Comparison of ENCODE assay signal across 19 cellular contexts in genomic region chr5:126454081-126454480, GRCh38. TPM values are rescaled to one million over a fixed set of nuclear protein-coding genes. Genes with fewer than 3 reads are reported as not detected.
DNase-seq lines count a peak whose midpoint lies in the region; ATAC-seq, FAIRE-seq and TF ChIP-seq lines count a peak whose summit lies in the region.
"Had no signal": no experiment of that assay in that cellular context is flagged by ENCODE, and none has a peak within 500 bp of the region (broad histone marks: within the 10 kb centered on the region; RNA-seq: fewer than 3 reads in every experiment).

No MANE protein-coding gene starts in this region.

- H3K36me3 Mint-ChIP-seq in activated naive CD4-positive, alpha-beta T cell treated with anti-CD3 and anti-CD28 coated beads for 36 hours (ENCODE audit: low read depth) = peaks cover 8% of the 10 kb centered on the region

- ATAC-seq in IMR-90 (ENCODE audit: low read depth) (no peak), K562 (no peak), left cardiac atrium (peak in 1 of 2 donors; percentile 34)
- ATAC-seq: activated naive CD8-positive, alpha-beta T cell treated with anti-CD3 and anti-CD28 coated beads, Interleukin-2, amount 50 U/mL, for 24 hours; PC-3 had no signal

- H3K27me3 Mint-ChIP-seq in activated naive CD4-positive, alpha-beta T cell treated with anti-CD3 and anti-CD28 coated beads for 36 hours (ENCODE audit: low read depth) = no peaks in the 10 kb centered on the region
- H3K27me3 Mint-ChIP-seq: activated naive CD8-positive, alpha-beta T cell treated with anti-CD3 and anti-CD28 coated beads, Interleukin-2, amount 50 U/mL, for 24 hours had no signal

- no peak overlapping the region for H3K27ac ChIP-seq in IMR-90 (ENCODE audit: insufficient read depth, low read length)
- H3K27ac ChIP-seq in K562 (ENCODE audit: extremely low read depth, low read depth, low read length) = no peak overlapping the region
- no peak overlapping the region for H3K27ac ChIP-seq in sigmoid colon
- no peak overlapping the region for H3K27ac ChIP-seq in OCI-LY7 (ENCODE audit: low read depth, low read length, poor library complexity, severe bottlenecking)
- H3K27ac ChIP-seq: C4-2B had no signal

- TF ChIP-seq CTCF in IMR-90 (conservative IDR thresholded peaks at IDR 0.05; ENCODE audit: low read depth, low read length) (no peak), K562 (IDR thresholded peaks at IDR 0.05 in 2 of 3, conservative IDR thresholded peaks at IDR 0.05 in 1 of 3; ENCODE audit: insufficient read depth in 2 of 3, low read depth in 1 of 3, low read length in 3 of 3) (no peak), sigmoid colon (IDR thresholded peaks at IDR 0.05) (no peak), OCI-LY7 (conservative IDR thresholded peaks at IDR 0.05; ENCODE audit: low read length) (no peak), GM10266 (IDR thresholded peaks at IDR 0.05; ENCODE audit: control insufficient read depth, insufficient read depth, low read depth, missing control alignments) (no peak)

- no peak overlapping the region for H2BK20ac ChIP-seq in IMR-90 (ENCODE audit: low read depth, low read length)

- H3K9me3 Mint-ChIP-seq in activated naive CD4-positive, alpha-beta T cell treated with anti-CD3 and anti-CD28 coated beads for 36 hours = no peaks in the 10 kb centered on the region
- H3K9me3 Mint-ChIP-seq: activated naive CD8-positive, alpha-beta T cell treated with anti-CD3 and anti-CD28 coated beads, Interleukin-2, amount 50 U/mL, for 24 hours; T-helper 1 cell treated with Interleukin-12 subunit alpha and Interleukin-12 subunit beta and Interleukin-4 antibody, amounts not matched to agents 30 μg/mL and 1 μg/mL, for 36 hours had no signal

- DNase-seq in IMR-90 (no peak), K562 (ENCODE audit: extremely low read depth in 1 of 4, low spot score in 3 of 4) (no peak), left cardiac atrium (peak; percentile 50), sigmoid colon (peak; percentile 76), OCI-LY7 (ENCODE audit: low spot score) (no peak), NCI-H2107 treated with DMSO at 0.1 percent for 48 hours (lab: John Stamatoyannopoulos, UW; ENCODE audit: unreplicated experiment) (no peak), GM10266 (ENCODE audit: extremely low spot score) (no peak)
- no peak for DNase-seq in activated naive CD4-positive, alpha-beta T cell treated with anti-CD3 and anti-CD28 coated beads for 36 hours
- DNase-seq: activated CD4-positive, CD25-positive, alpha-beta regulatory T cell treated with anti-CD3 and anti-CD28 coated beads, Interleukin-2, amount 50 U/mL, for 72 hours; activated naive CD8-positive, alpha-beta T cell treated with anti-CD3 and anti-CD28 coated beads, Interleukin-2, amount 50 U/mL, for 24 hours; activated T-cell treated with anti-CD3 and anti-CD28 coated beads for 4 hours; foreskin fibroblast; islet precursor cell; MV-4-11; NCI-H2227 treated with DMSO at 0.1 percent for 48 hours; PC-3; stimulated activated CD4-positive, alpha-beta T cell treated with anti-CD3 and anti-CD28 coated beads, Interleukin-1b, Interleukin-23, amount 100 ng/mL, for 48 hours had no signal

- no peak overlapping the region for H3K23ac ChIP-seq in IMR-90 (ENCODE audit: low read depth, low read length)

- peak overlapping the region; percentile 12; the same call in 1 of the 2 replicates for H4K5ac ChIP-seq in IMR-90 (ENCODE audit: low read depth, low read length)

- H3K9me3 ChIP-seq in IMR-90 (ENCODE audit: control insufficient read depth, insufficient read depth, low read length) (no peaks in the 10 kb centered on the region), K562 (replicated peaks; ENCODE audit: control insufficient read depth, insufficient read depth, low read depth, low read length) (no peaks in the 10 kb centered on the region), sigmoid colon (no peaks in the 10 kb centered on the region), OCI-LY7 (ENCODE audit: low read length) (no peaks in the 10 kb centered on the region)

- no peak overlapping the region for H2BK120ac ChIP-seq in IMR-90 (ENCODE audit: low read depth, low read length)

- H3K9me1 ChIP-seq in IMR-90 (ENCODE audit: insufficient read depth, low read length) = peaks cover 3% of the 10 kb centered on the region; the same call in 1 of the 2 replicates
- H3K9me1 ChIP-seq in K562 (ENCODE audit: control insufficient read depth, insufficient read depth, low read length) = no peaks in the 10 kb centered on the region

- no peak overlapping the region for H3K56ac ChIP-seq in IMR-90 (ENCODE audit: extremely low read depth, insufficient read depth, low read length)

- dilution Hi-C loops in IMR-90 (cut with HindIII; ENCODE audit: low sequenced_read_pairs, unreplicated experiment) = no loop called here

- no peak overlapping the region; the same call in 1 of the 2 replicates for H3K4ac ChIP-seq in IMR-90 (ENCODE audit: low read depth, low read length)

- 100% methylated on average over 1 of the region's 7 CpGs; no CpG with 5 or more reads in 1 of the 2 experiments for WGBS in IMR-90 (ENCODE audit: extremely low coverage in 2 of 2, insufficient read length in 1 of 2), 2 experiments
- WGBS in K562 (ENCODE audit: insufficient coverage, low coverage, missing lambda C conversion rate) = 18% methylated on average over 7 of the region's 7 CpGs
- 85 to 88% methylated on average over 7 of the region's 7 CpGs for WGBS in sigmoid colon, 2 donors

- H3K36me3 ChIP-seq in IMR-90 (ENCODE audit: control insufficient read depth, insufficient read depth, low read length) (no peaks in the 10 kb centered on the region), K562 (ENCODE audit: control insufficient read depth, insufficient read depth, low read length) (no peaks in the 10 kb centered on the region), sigmoid colon (no peaks in the 10 kb centered on the region), OCI-LY7 (ENCODE audit: insufficient read depth, low read length) (no peaks in the 10 kb centered on the region)

- TF ChIP-seq EP300 in K562 (IDR thresholded peaks at IDR 0.05; ENCODE audit: low read length) (no peak), sigmoid colon (IDR thresholded peaks at IDR 0.05) (no peak)

- no peak overlapping the region for H3K4me3 ChIP-seq in IMR-90 (ENCODE audit: insufficient read depth, low read depth, low read length)
- H3K4me3 ChIP-seq in K562 = no peak overlapping the region
- H3K4me3 ChIP-seq in sigmoid colon = no peak overlapping the region
- no peak overlapping the region for H3K4me3 ChIP-seq in OCI-LY7 (ENCODE audit: low read depth, low read length, poor library complexity, severe bottlenecking)

- H3K4me1 Mint-ChIP-seq in activated naive CD4-positive, alpha-beta T cell treated with anti-CD3 and anti-CD28 coated beads for 36 hours (ENCODE audit: low read depth) = peaks cover 56% of the 10 kb centered on the region

- H4K20me1 ChIP-seq in IMR-90 (ENCODE audit: insufficient read depth, low read length) = no peaks in the 10 kb centered on the region
- H4K20me1 ChIP-seq in K562 (replicated peaks; ENCODE audit: control insufficient read depth, insufficient read depth, low read length) = no peaks in the 10 kb centered on the region
- H4K20me1 ChIP-seq in OCI-LY7 (ENCODE audit: insufficient read depth, low read length) = no peaks in the 10 kb centered on the region

- TF ChIP-seq POLR2A in IMR-90 (IDR thresholded peaks at IDR 0.05; ENCODE audit: low read depth, low read length) (no peak), K562 (conservative IDR thresholded peaks at IDR 0.05) (no peak), sigmoid colon (IDR thresholded peaks at IDR 0.05) (no peak)

- H3K79me2 ChIP-seq in K562 (ENCODE audit: control insufficient read depth, insufficient read depth, low read length) (no peaks in the 10 kb centered on the region), OCI-LY7 (ENCODE audit: insufficient read depth, low read depth, low read length) (no peaks in the 10 kb centered on the region)

- POLR2A ChIA-PET in IMR-90 (lab: Charles Lee; ENCODE audit: unreplicated experiment) = no interaction called here
- POLR2A ChIA-PET in K562 (lab: Yijun Ruan, JAX) = no interaction called here
- POLR2A ChIA-PET in OCI-LY7 (lab: Charles Lee) = no interaction called here

- H2AFZ ChIP-seq in IMR-90 (replicated peaks; ENCODE audit: low read length, poor library complexity) (no peak overlapping the region), K562 (ENCODE audit: low read depth, low read length) (no peak overlapping the region), OCI-LY7 (ENCODE audit: low read length) (no peak overlapping the region)

- BruUV-seq in IMR-90 (replicated peaks; lab: Mats Ljungman, UMichigan) = no TSS peak
- no TSS peak for BruUV-seq in K562 (replicated peaks; lab: Mats Ljungman, UMichigan)
- no TSS peak for BruUV-seq in OCI-LY7 (replicated peaks; lab: Mats Ljungman, UMichigan)

- H4K91ac ChIP-seq in IMR-90 (ENCODE audit: insufficient read depth, low read depth, low read length) = no peak overlapping the region

- H2BK5ac ChIP-seq in IMR-90 (ENCODE audit: low read depth, low read length, poor library complexity, severe bottlenecking) = no peak overlapping the region

- H4K8ac ChIP-seq in IMR-90 (ENCODE audit: low read depth in 2 of 2, low read length in 2 of 2) = no peak overlapping the region

- no peak overlapping the region for H2AK9ac ChIP-seq in IMR-90 (replicated peaks; ENCODE audit: low read depth, low read length, poor library complexity)

- no peaks in the 10 kb centered on the region for H3K9me2 ChIP-seq in OCI-LY7 (ENCODE audit: insufficient read depth, low read length)

- intact Hi-C loops in IMR-90 (cut with micrococcal nuclease) (no loop called here), K562 (cut with micrococcal nuclease) (no loop called here), left cardiac atrium (cut with DNase I) (no loop called here), sigmoid colon (cut with DNase I) (no loop called here), OCI-LY7 (cut with micrococcal nuclease; ENCODE audit: unreplicated experiment) (no loop called here)
- intact Hi-C loops in activated naive CD4-positive, alpha-beta T cell treated with anti-CD3 and anti-CD28 coated beads for 36 hours (cut with micrococcal nuclease) = loop anchor here (1.0 to 2.0 kb wide), 2 partner anchors 8 to 21 kb away; no protein-coding TSS in a partner anchor

- TF ChIP-seq RAD21 in IMR-90 (IDR thresholded peaks at IDR 0.05; ENCODE audit: low read length) (no peak), K562 (CRISPR knock-in tag; conservative IDR thresholded peaks at IDR 0.05 in 1 of 2, IDR thresholded peaks at IDR 0.05 in 1 of 2) (no peak)

- H3K18ac ChIP-seq in IMR-90 (ENCODE audit: low read depth, low read length) = no peak overlapping the region

- no peak overlapping the region for H2BK15ac ChIP-seq in IMR-90 (ENCODE audit: low read depth, low read length)

- H3K4me1 ChIP-seq in IMR-90 (ENCODE audit: control insufficient read depth, insufficient read depth, low read length) (peaks cover 7% of the 10 kb centered on the region; the same call in 1 of the 2 replicates), K562 (replicated peaks in 1 of 2; ENCODE audit: control insufficient read depth in 2 of 2, insufficient read depth in 2 of 2, low read length in 2 of 2) (peaks cover 7 to 14% of the 10 kb centered on the region in 2 experiments; a peak in 4 of 5 replicates), sigmoid colon (peaks cover 0 to 46% (median 26%) of the 10 kb centered on the region in 4 donors), OCI-LY7 (ENCODE audit: insufficient read depth, low read length, poor library complexity, severe bottlenecking) (no peaks in the 10 kb centered on the region)

- H3K27me3 ChIP-seq in IMR-90 (ENCODE audit: control insufficient read depth, insufficient read depth, low read length) = no peaks in the 10 kb centered on the region
- no peaks in the 10 kb centered on the region; a peak in 1 of 5 replicates for H3K27me3 ChIP-seq in K562 (ENCODE audit: control insufficient read depth in 2 of 2, insufficient read depth in 2 of 2, low read length in 2 of 2)
- H3K27me3 ChIP-seq in sigmoid colon = no peaks in the 10 kb centered on the region

- FAIRE-seq in K562 (lab: Jason Lieb, UNC) = no peak

- no peak overlapping the region for H3K9ac ChIP-seq in IMR-90 (ENCODE audit: low read depth, low read length)
- H3K9ac ChIP-seq in K562 (ENCODE audit: insufficient read depth in 1 of 2, low read depth in 2 of 2, low read length in 2 of 2) = no peak overlapping the region

- CTCF ChIA-PET in IMR-90 (lab: Yijun Ruan, JAX) (no interaction called here), K562 (lab: Yijun Ruan, JAX; ENCODE audit: low intra/inter-chr PET ratio) (interaction anchor here (0.6 kb wide), 1 partner anchor 540 kb away, joined by 3 read pairs; no protein-coding TSS in a partner anchor), OCI-LY7 (lab: Charles Lee; ENCODE audit: unreplicated experiment) (no interaction called here)
- CTCF ChIA-PET in activated naive CD4-positive, alpha-beta T cell treated with anti-CD3 and anti-CD28 coated beads for 36 hours (lab: Charles Lee) = no interaction called here

- no peak overlapping the region for H3K14ac ChIP-seq in IMR-90 (replicated peaks; ENCODE audit: low read depth, low read length)

- in situ Hi-C loops in IMR-90 (cut with MboI; ENCODE audit: low sequenced_read_pairs) = no loop called here
- in situ Hi-C loops in K562 (cut with MboI) = no loop called here

- H3K79me1 ChIP-seq in IMR-90 (ENCODE audit: low read depth in 1 of 2, low read length in 2 of 2) = peaks cover 40 to 64% of the 10 kb centered on the region in 2 experiments

- no peak overlapping the region for H3K4me3 Mint-ChIP-seq in activated naive CD4-positive, alpha-beta T cell treated with anti-CD3 and anti-CD28 coated beads for 36 hours
- H3K4me3 Mint-ChIP-seq: activated naive CD8-positive, alpha-beta T cell treated with anti-CD3 and anti-CD28 coated beads, Interleukin-2, amount 50 U/mL, for 24 hours; T-helper 1 cell treated with Interleukin-12 subunit alpha and Interleukin-12 subunit beta and Interleukin-4 antibody, amounts not matched to agents 30 μg/mL and 1 μg/mL, for 36 hours had no signal

- no peak overlapping the region for H3K27ac Mint-ChIP-seq in activated naive CD4-positive, alpha-beta T cell treated with anti-CD3 and anti-CD28 coated beads for 36 hours
- H3K27ac Mint-ChIP-seq: activated naive CD8-positive, alpha-beta T cell treated with anti-CD3 and anti-CD28 coated beads, Interleukin-2, amount 50 U/mL, for 24 hours; T-helper 1 cell treated with Interleukin-12 subunit alpha and Interleukin-12 subunit beta and Interleukin-4 antibody, amounts not matched to agents 30 μg/mL and 1 μg/mL, for 36 hours had no signal

- H3K4me2 ChIP-seq in IMR-90 (ENCODE audit: low read depth, low read length) = no peak overlapping the region
- H3K4me2 ChIP-seq in K562 (ENCODE audit: insufficient read depth, low read length) = no peak overlapping the region
- H3K4me2 ChIP-seq in OCI-LY7 (ENCODE audit: low read length) = no peak overlapping the region

- H2AK5ac ChIP-seq in IMR-90 (ENCODE audit: low read depth, low read length) = no peak overlapping the region

RNA-seq across cellular contexts. Expression of gene GRAMD2B, which starts 30.9 kb away (rescaled TPM):
- total RNA-seq in IMR-90 (2012; rRNA removed) = 15.8 and 20.3 TPM in 2 replicates
- 13.9 and 15.6 TPM in 2 replicates for polyA plus RNA-seq in IMR-90 (2012; rRNA removed)
- 8.8 and 14.3 TPM in 2 replicates for polyA plus RNA-seq in IMR-90 (2012; cell fraction: cytosol; rRNA removed)
- polyA plus RNA-seq in IMR-90 (2012; cell fraction: nucleus; rRNA removed; ENCODE audit: low replicate concordance) = 8.5 and 26.6 TPM in 2 replicates
- total RNA-seq in K562 (2011; cell fraction: chromatin; rRNA removed; ENCODE audit: low replicate concordance) = 2.3 and 4.7 TPM in 2 replicates
- total RNA-seq in K562 (2011; cell fraction: nucleolus; rRNA removed) = 1.6 and 2.2 TPM in 2 replicates
- total RNA-seq in K562 (2011; cell fraction: nucleoplasm; rRNA removed) = 1.8 and 4.0 TPM in 2 replicates
- total RNA-seq in K562 (2014; rRNA removed) = 1.8 and 2.6 TPM in 2 replicates
- total RNA-seq in K562 (2014; rRNA removed; fragmentation: Illumina TruSeq; extraction: Trizol) = 1.2 and 1.7 TPM in 2 replicates
- total RNA-seq in K562 (2015; rRNA removed; fragmentation: Illumina TruSeq; extraction: Trizol) = 0.87 and 1.5 TPM in 2 replicates
- 1.3 and 1.7 TPM in 2 replicates for total RNA-seq in K562 (2021)
- 0.97 and 4.2 TPM in 2 replicates for polyA plus RNA-seq in K562 (2011; rRNA removed)
- 0.71 and 0.97 TPM in 2 replicates for polyA plus RNA-seq in K562 (2011; cell fraction: cytosol; rRNA removed)
- polyA plus RNA-seq in K562 (2011; cell fraction: nucleus; rRNA removed) = 1.4 and 3.7 TPM in 2 replicates
- 0.61 and 0.85 TPM in 2 replicates for polyA plus RNA-seq in K562 (2012)
- polyA plus RNA-seq in K562 (2014; fragmentation: Illumina TruSeq; extraction: Trizol) = 1.4 and 1.8 TPM in 2 replicates
- polyA plus RNA-seq in K562 (2014; fragmentation: Nextera tagmentation; extraction: Ambion mirVana) = under 1 TPM; 0.32 to 0.90 TPM
- 1.7 and 2.3 TPM in 2 replicates for polyA plus RNA-seq in K562 (2014; rRNA removed)
- polyA minus RNA-seq in K562 (2011; rRNA and poly(A)+ RNA removed) = 1.0 and 2.9 TPM in 2 replicates
- polyA minus RNA-seq in K562 (2011; cell fraction: cytosol; rRNA and poly(A)+ RNA removed) = 0.86 TPM in 1 of 2 replicates, not detected in the other
- 1.3 and 3.2 TPM in 2 replicates for polyA minus RNA-seq in K562 (2011; cell fraction: nucleus; rRNA and poly(A)+ RNA removed)
- total RNA-seq in left cardiac atrium = 10 to 100 TPM; 20.8 to 32.7 TPM
- total RNA-seq in sigmoid colon = 10 to 100 TPM; 33.0 to 53.8 (median 46.5) TPM
- polyA plus RNA-seq in sigmoid colon = 10 to 100 TPM; 26.1 to 44.4 (median 27.0) TPM
- total RNA-seq in activated naive CD4-positive, alpha-beta T cell treated with anti-CD3 and anti-CD28 coated beads for 36 hours = 10 to 100 TPM in 1 of 2 experiments, 1 to 10 TPM in 1; 8.7 to 10.8 TPM
- not detected in 2 replicates for total RNA-seq in OCI-LY7 (2014; rRNA removed; shearing (Covaris generic))
- total RNA-seq in OCI-LY7 (2022) = not detected in 2 replicates

Comparison
In these comparisons a context has a peak if more than half of its experiments do, and no peak if none do; other contexts are left out.
1. DNase-seq: peak in left cardiac atrium (single experiment) and sigmoid colon (single experiment); none in IMR-90 (single experiment), K562 (0 of 4), activated naive CD4-positive, alpha-beta T cell treated with anti-CD3 and anti-CD28 coated beads for 36 hours (single experiment), OCI-LY7 (single experiment), NCI-H2107 treated with DMSO at 0.1 percent for 48 hours (single experiment) and GM10266 (single experiment).